In genomic region chr12:4487024-4487423, GRCh38 we compare ENCODE assay signal across 2 cellular contexts.
TF ChIP-seq lines count a peak whose summit lies in the region.

No MANE protein-coding gene starts in this region.

TF ChIP-seq in HepG2, 621 proteins besides CTCF, POLR2A, EP300 and RAD21:
- TF ChIP-seq ZBTB26 (CRISPR knock-in tag; IDR thresholded peaks at IDR 0.05; ENCODE audit: borderline replicate concordance) (peak; percentile 73; the same call in 1 of the 2 replicates), MAFF (IDR thresholded peaks at IDR 0.05; ENCODE audit: low read depth, low read length) (no peak)
TF ChIP-seq in HepG2: peak in this region for 1.

TF ChIP-seq in GM12878, 131 proteins besides CTCF, POLR2A, EP300 and RAD21:
- TF ChIP-seq BCL3 (IDR thresholded peaks at IDR 0.05; ENCODE audit: borderline replicate concordance, insufficient read depth, low read depth, low read length, poor library complexity, severe bottlenecking) (no peak), NR2F1 (conservative IDR thresholded peaks at IDR 0.05) (no peak), STAT1 (conservative IDR thresholded peaks at IDR 0.05) (no peak), NFYA (IDR thresholded peaks at IDR 0.05; ENCODE audit: borderline replicate concordance, low read depth, low read length) (no peak), NFIC (IDR thresholded peaks at IDR 0.05; ENCODE audit: low read depth, low read length) (no peak), POU2F2 (IDR thresholded peaks at IDR 0.05; ENCODE audit: borderline replicate concordance, low read depth, low read length) (no peak), YBX1 (IDR thresholded peaks at IDR 0.05) (no peak), HCFC1 (IDR thresholded peaks at IDR 0.05; ENCODE audit: low read length) (no peak), SIN3A (IDR thresholded peaks at IDR 0.05; ENCODE audit: low read depth, low read length) (no peak), NBN (IDR thresholded peaks at IDR 0.05) (no peak), CREM (IDR thresholded peaks at IDR 0.05; ENCODE audit: low read depth) (no peak), MTA3 (IDR thresholded peaks at IDR 0.05; ENCODE audit: borderline replicate concordance, low read length) (no peak), PML (IDR thresholded peaks at IDR 0.05; ENCODE audit: low read length) (no peak), ZSCAN29 (IDR thresholded peaks at IDR 0.05) (no peak)
- TF ChIP-seq, protein P1, sequence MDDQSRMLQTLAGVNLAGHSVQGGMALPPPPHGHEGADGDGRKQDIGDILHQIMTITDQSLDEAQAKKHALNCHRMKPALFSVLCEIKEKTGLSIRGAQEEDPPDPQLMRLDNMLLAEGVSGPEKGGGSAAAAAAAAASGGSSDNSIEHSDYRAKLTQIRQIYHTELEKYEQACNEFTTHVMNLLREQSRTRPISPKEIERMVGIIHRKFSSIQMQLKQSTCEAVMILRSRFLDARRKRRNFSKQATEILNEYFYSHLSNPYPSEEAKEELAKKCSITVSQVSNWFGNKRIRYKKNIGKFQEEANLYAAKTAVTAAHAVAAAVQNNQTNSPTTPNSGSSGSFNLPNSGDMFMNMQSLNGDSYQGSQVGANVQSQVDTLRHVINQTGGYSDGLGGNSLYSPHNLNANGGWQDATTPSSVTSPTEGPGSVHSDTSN (IDR thresholded peaks at IDR 0.05; ENCODE audit: insufficient replicate concordance, low read depth, low read length), result no peak
